ENCODE assay signal across 9 cellular contexts in the genomic region with DNA sequence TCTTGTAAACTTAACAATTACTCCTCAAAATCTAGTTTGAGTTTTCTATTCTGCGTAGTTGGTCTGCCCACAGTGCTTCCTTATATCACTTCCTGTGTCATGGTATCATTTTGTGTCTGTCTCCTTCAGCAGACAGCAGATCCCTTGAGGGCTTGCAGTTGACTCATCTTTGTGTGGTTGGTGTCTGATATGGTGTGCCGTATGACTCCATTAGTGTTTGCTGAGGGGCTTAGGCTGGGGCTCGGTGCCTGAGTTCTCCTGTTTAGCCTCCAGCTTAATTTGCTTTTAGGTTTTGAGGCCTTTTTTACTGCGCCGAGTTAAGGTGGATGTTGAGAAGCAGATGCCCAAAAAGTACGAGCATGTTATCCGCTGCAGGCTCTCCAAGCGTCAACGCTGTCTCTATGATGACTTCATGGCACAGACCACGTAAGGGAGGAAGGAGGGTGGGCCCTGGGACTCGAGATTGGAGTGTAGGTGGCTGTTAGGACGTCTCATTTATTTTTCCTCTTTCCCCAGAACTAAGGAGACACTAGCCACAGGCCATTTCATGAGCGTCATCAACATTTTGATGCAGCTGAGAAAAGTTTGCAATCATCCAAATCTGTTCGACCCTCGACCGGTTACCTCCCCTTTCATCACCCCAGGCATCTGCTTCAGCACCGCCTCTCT. TPM values are rescaled to one million over a fixed set of nuclear protein-coding genes. Genes with fewer than 3 reads are reported as not detected.
DNase-seq lines count a peak whose midpoint lies in the region; ATAC-seq and TF ChIP-seq lines count a peak whose summit lies in the region.
"Had no signal": no experiment of that assay in that cellular context is flagged by ENCODE, and none has a peak within 500 bp of the region (broad histone marks: within the 10 kb centered on the region; RNA-seq: fewer than 3 reads in every experiment).

No MANE protein-coding gene starts in this region.

- whole genome bisulfite sequencing in hepatocyte (ENCODE audit: low lambda C conversion rate, missing lambda C conversion rate): 87% methylated on average over 17 of the region's 17 CpGs
- WGBS in prostate gland: 85% methylated on average over 17 of the region's 17 CpGs

- no peaks in the 10 kb centered on the region for H3K27me3 ChIP-seq in hepatocyte
- no peaks in the 10 kb centered on the region for H3K27me3 ChIP-seq in prostate gland (replicated peaks; ENCODE audit: insufficient read depth)
- no peaks in the 10 kb centered on the region for H3K27me3 ChIP-seq in gastrocnemius medialis
- H3K27me3 ChIP-seq: pancreas had no signal

- H3K4me1 ChIP-seq in hepatocyte (ENCODE audit: insufficient read depth) (no peaks in the 10 kb centered on the region), prostate gland (replicated peaks) (no peaks in the 10 kb centered on the region), gastrocnemius medialis (no peaks in the 10 kb centered on the region)
- H3K4me1 ChIP-seq: pancreas had no signal

- no peak overlapping the region for H2AFZ ChIP-seq in hepatocyte

- H3K27ac ChIP-seq in hepatocyte (peak overlapping the region; percentile 74), prostate gland (no peak overlapping the region), gastrocnemius medialis (no peak overlapping the region)

- POLR2A ChIA-PET in activated CD8-positive, alpha-beta T cell treated with anti-CD3 and anti-CD28 coated beads, Interleukin-2, amount 10 ng/mL, durations not matched to agents 7 days and 5 days (lab: Charles Lee): interaction anchor here (1.0 kb wide), 2 partner anchors 26 to 32 kb away, joined by 3 to 4 read pairs; a partner anchor contains a TSS

- H3K27ac Mint-ChIP-seq in activated CD8-positive, alpha-beta T cell treated with anti-CD3 and anti-CD28 coated beads, Interleukin-2, amount 10 ng/mL, durations not matched to agents 7 days and 5 days: peak overlapping the region; percentile 91

- intact Hi-C loops in prostate gland (cut with DNase I): no loop called here
- intact Hi-C loops in gastrocnemius medialis (cut with DNase I; ENCODE audit: low total_unique reads): no loop called here

- peaks cover 72% of the 10 kb centered on the region for H3K36me3 Mint-ChIP-seq in activated CD8-positive, alpha-beta T cell treated with anti-CD3 and anti-CD28 coated beads, Interleukin-2, amount 10 ng/mL, durations not matched to agents 7 days and 5 days (ENCODE audit: low read depth)

- H3K4me2 ChIP-seq in hepatocyte: no peak overlapping the region

- H3K4me3 ChIP-seq in hepatocyte (no peak overlapping the region), prostate gland (no peak overlapping the region), gastrocnemius medialis (no peak overlapping the region)
- H3K4me3 ChIP-seq: pancreas had no signal

- H4K20me1 ChIP-seq in hepatocyte (ENCODE audit: insufficient read depth, poor library complexity, severe bottlenecking): peaks cover 22% of the 10 kb centered on the region

- H3K36me3 ChIP-seq in hepatocyte (replicated peaks; ENCODE audit: insufficient read depth, low read depth): peaks cover 4% of the 10 kb centered on the region
- H3K36me3 ChIP-seq in prostate gland: peaks cover 36 to 39% of the 10 kb centered on the region in 2 donors
- peaks cover 4 to 97% of the 10 kb centered on the region in 2 donors for H3K36me3 ChIP-seq in gastrocnemius medialis

- H3K79me2 ChIP-seq in hepatocyte: peaks cover 44% of the 10 kb centered on the region

- peaks cover 38% of the 10 kb centered on the region for H3K4me1 Mint-ChIP-seq in activated CD8-positive, alpha-beta T cell treated with anti-CD3 and anti-CD28 coated beads, Interleukin-2, amount 10 ng/mL, durations not matched to agents 7 days and 5 days (ENCODE audit: low read depth)

- no peaks in the 10 kb centered on the region for H3K9me2 ChIP-seq in hepatocyte (replicated peaks; ENCODE audit: insufficient read depth)

- H3K27me3 Mint-ChIP-seq in activated CD8-positive, alpha-beta T cell treated with anti-CD3 and anti-CD28 coated beads, Interleukin-2, amount 10 ng/mL, durations not matched to agents 7 days and 5 days (ENCODE audit: low read depth): no peaks in the 10 kb centered on the region

- no peak for TF ChIP-seq POLR2A in prostate gland (IDR thresholded peaks at IDR 0.05)
- no peak for TF ChIP-seq POLR2A in gastrocnemius medialis (IDR thresholded peaks at IDR 0.05)

- TF ChIP-seq CTCF in hepatocyte (IDR thresholded peaks at IDR 0.05; ENCODE audit: poor library complexity): no peak
- no peak for TF ChIP-seq CTCF in prostate gland (IDR thresholded peaks at IDR 0.05)
- TF ChIP-seq CTCF in gastrocnemius medialis (IDR thresholded peaks at IDR 0.05 in 4 of 5, conservative IDR thresholded peaks at IDR 0.05 in 1 of 5): no peak

- peak; percentile 97 for ATAC-seq in activated CD8-positive, alpha-beta T cell treated with anti-CD3 and anti-CD28 coated beads, Interleukin-2, amount 10 ng/mL, durations not matched to agents 7 days and 5 days
- ATAC-seq in gastrocnemius medialis (no peak), GM18873 (IDR thresholded peaks at IDR 0.05; ENCODE audit: low FRiP score, unreplicated experiment) (no peak), GM18519 (IDR thresholded peaks at IDR 0.05; ENCODE audit: low FRiP score, unreplicated experiment) (no peak)

- DNase-seq in LHCN-M2 (ENCODE audit: low read depth) (peak; percentile 45), hepatocyte (ENCODE audit: low spot score) (no peak), prostate gland (ENCODE audit: low spot score) (no peak), gastrocnemius medialis (no peak)
- peak; percentile 65 for DNase-seq in activated CD8-positive, alpha-beta T cell treated with anti-CD3 and anti-CD28 coated beads, Interleukin-2, amount 10 ng/mL, durations not matched to agents 7 days and 5 days
- peak; percentile 32 to 38 for DNase-seq in stimulated activated CD8-positive, alpha-beta memory T cell treated with anti-CD3 and anti-CD28 coated beads, Interleukin-7, amount 100 ng/mL, for 4 hours (ENCODE audit: low read depth in 2 of 2)

- peak overlapping the region; percentile 24 for H3K4me3 Mint-ChIP-seq in activated CD8-positive, alpha-beta T cell treated with anti-CD3 and anti-CD28 coated beads, Interleukin-2, amount 10 ng/mL, durations not matched to agents 7 days and 5 days

- CTCF ChIA-PET in activated CD8-positive, alpha-beta T cell treated with anti-CD3 and anti-CD28 coated beads, Interleukin-2, amount 10 ng/mL, durations not matched to agents 7 days and 5 days (lab: Charles Lee): no interaction called here

- H3K9me3 Mint-ChIP-seq in activated CD8-positive, alpha-beta T cell treated with anti-CD3 and anti-CD28 coated beads, Interleukin-2, amount 10 ng/mL, durations not matched to agents 7 days and 5 days (ENCODE audit: insufficient read depth): no peaks in the 10 kb centered on the region

- in situ Hi-C loops in gastrocnemius medialis (cut with MboI; ENCODE audit: low sequenced_read_pairs in 4 of 4): no loop called here

- H3K9me3 ChIP-seq in hepatocyte (ENCODE audit: low read depth): no peaks in the 10 kb centered on the region
- no peaks in the 10 kb centered on the region for H3K9me3 ChIP-seq in prostate gland
- no peaks in the 10 kb centered on the region for H3K9me3 ChIP-seq in gastrocnemius medialis
- H3K9me3 ChIP-seq: pancreas had no signal

RNA-seq across cellular contexts. Expression of a gene that starts 16.9 kb away (rescaled TPM):
- 10.3 and 16.1 TPM in 2 replicates for total RNA-seq in LHCN-M2 (2014; rRNA removed)
- 13.7 TPM for polyA plus RNA-seq in LHCN-M2 (2012)
- 10 to 100 TPM; 75.2 to 76.0 TPM for total RNA-seq in activated CD8-positive, alpha-beta T cell treated with anti-CD3 and anti-CD28 coated beads, Interleukin-2, amount 10 ng/mL, durations not matched to agents 7 days and 5 days
- 9.6 and 15.3 TPM in 2 replicates for total RNA-seq in hepatocyte
- polyA plus RNA-seq in hepatocyte: 29.3 and 33.6 TPM in 2 replicates
- 10 to 100 TPM; 42.8 to 79.0 TPM for total RNA-seq in prostate gland
- total RNA-seq in gastrocnemius medialis: 10 to 100 TPM; 15.3 to 25.5 (median 21.9) TPM

RNA-seq across cellular contexts. Expression of a gene that starts 32.3 kb away (rescaled TPM):
- total RNA-seq in LHCN-M2 (2014; rRNA removed) (39.8 and 42.3 TPM in 2 replicates), hepatocyte (27.5 and 28.0 TPM in 2 replicates), prostate gland (10 to 100 TPM; 37.2 to 45.2 TPM), gastrocnemius medialis (10 to 100 TPM in 3 of 4 donors, 1 to 10 TPM in 1; 8.8 to 30.0 (median 21.6) TPM)
- 27.4 TPM for polyA plus RNA-seq in LHCN-M2 (2012)
- 10 to 100 TPM; 42.1 to 43.7 TPM for total RNA-seq in activated CD8-positive, alpha-beta T cell treated with anti-CD3 and anti-CD28 coated beads, Interleukin-2, amount 10 ng/mL, durations not matched to agents 7 days and 5 days
- 39.5 and 45.6 TPM in 2 replicates for polyA plus RNA-seq in hepatocyte

RNA-seq across cellular contexts. Expression of a gene that starts 46.0 kb away (rescaled TPM):
- total RNA-seq in LHCN-M2 (2014; rRNA removed) (4.0 and 5.1 TPM in 2 replicates), hepatocyte (1.3 and 5.0 TPM in 2 replicates), prostate gland (10 to 100 TPM in 1 of 2 donors, 1 to 10 TPM in 1; 3.1 to 13.2 TPM), gastrocnemius medialis (1 to 10 TPM in 2 of 4 donors, under 1 TPM in 1, not detected in 1; 0.73 to 5.8 (median 1.7) TPM)
- polyA plus RNA-seq in LHCN-M2 (2012): 4.9 TPM
- total RNA-seq in activated CD8-positive, alpha-beta T cell treated with anti-CD3 and anti-CD28 coated beads, Interleukin-2, amount 10 ng/mL, durations not matched to agents 7 days and 5 days: 1 to 10 TPM; 4.4 to 4.8 TPM
- 4.2 and 6.1 TPM in 2 replicates for polyA plus RNA-seq in hepatocyte

RNA-seq across cellular contexts. Expression of a gene that starts 46.2 kb away (rescaled TPM):
- total RNA-seq in LHCN-M2 (2014; rRNA removed) (102 and 105 TPM in 2 replicates), hepatocyte (63.5 and 75.3 TPM in 2 replicates), prostate gland (100 to 1,000 TPM in 1 of 2 donors, 10 to 100 TPM in 1; 89.9 to 113 TPM), gastrocnemius medialis (10 to 100 TPM; 42.8 to 90.0 (median 57.0) TPM)
- polyA plus RNA-seq in LHCN-M2 (2012): 68.0 TPM
- 100 to 1,000 TPM; 100 to 102 TPM for total RNA-seq in activated CD8-positive, alpha-beta T cell treated with anti-CD3 and anti-CD28 coated beads, Interleukin-2, amount 10 ng/mL, durations not matched to agents 7 days and 5 days
- 70.4 and 75.6 TPM in 2 replicates for polyA plus RNA-seq in hepatocyte

RNA-seq across cellular contexts. Expression of a gene that starts 57.7 kb away (rescaled TPM):
- total RNA-seq in LHCN-M2 (2014; rRNA removed): 20.1 and 23.0 TPM in 2 replicates
- polyA plus RNA-seq in LHCN-M2 (2012): 26.8 TPM
- 100 to 1,000 TPM in 1 of 2 experiments, 10 to 100 TPM in 1; 85.2 to 100 TPM for total RNA-seq in activated CD8-positive, alpha-beta T cell treated with anti-CD3 and anti-CD28 coated beads, Interleukin-2, amount 10 ng/mL, durations not matched to agents 7 days and 5 days
- total RNA-seq in hepatocyte: 18.5 and 22.9 TPM in 2 replicates
- polyA plus RNA-seq in hepatocyte: 22.1 and 25.5 TPM in 2 replicates
- total RNA-seq in prostate gland: 100 to 1,000 TPM in 1 of 2 donors, 10 to 100 TPM in 1; 49.0 to 106 TPM
- 10 to 100 TPM; 22.0 to 34.8 (median 28.0) TPM for total RNA-seq in gastrocnemius medialis

Comparison
In these comparisons a context has a peak if more than half of its experiments do, and no peak if none do; other contexts are left out.
1. DNase-seq: peak in LHCN-M2 (single experiment), activated CD8-positive, alpha-beta T cell treated with anti-CD3 and anti-CD28 coated beads, Interleukin-2, amount 10 ng/mL, durations not matched to agents 7 days and 5 days (single experiment) and stimulated activated CD8-positive, alpha-beta memory T cell treated with anti-CD3 and anti-CD28 coated beads, Interleukin-7, amount 100 ng/mL, for 4 hours (2 of 2); none in hepatocyte (single experiment), prostate gland (single experiment) and gastrocnemius medialis (0 of 2).